22 cellular contexts compared by ENCODE assay signal in genomic region chr4:67929447-67929846, GRCh38. TPM values are rescaled to one million over a fixed set of nuclear protein-coding genes. Genes with fewer than 3 reads are reported as not detected.
DNase-seq lines count a peak whose midpoint lies in the region; ATAC-seq and TF ChIP-seq lines count a peak whose summit lies in the region.
"Had no signal": no experiment of that assay in that cellular context is flagged by ENCODE, and none has a peak within 500 bp of the region (broad histone marks: within the 10 kb centered on the region; RNA-seq: fewer than 3 reads in every experiment).

No MANE protein-coding gene starts in this region.

- no peak overlapping the region for H3K4me3 Mint-ChIP-seq in MCF 10A (ENCODE audit: unreplicated experiment)
- H3K4me3 Mint-ChIP-seq: naive thymus-derived CD8-positive, alpha-beta T cell; T-helper 1 cell treated with Interleukin-12 subunit alpha and Interleukin-12 subunit beta and Interleukin-4 antibody, amounts not matched to agents 30 μg/mL and 1 μg/mL, for 36 hours had no signal

- no TSS peak for BruUV-seq in MCF 10A (replicated peaks; lab: Mats Ljungman, UMichigan)

- TF ChIP-seq CTCF in MCF 10A (IDR thresholded peaks at IDR 0.05; ENCODE audit: unreplicated experiment) (no peak), breast epithelium (IDR thresholded peaks at IDR 0.05) (no peak), RWPE2 (IDR thresholded peaks at IDR 0.05; ENCODE audit: poor library complexity, severe bottlenecking) (no peak), fibroblast of pulmonary artery (IDR thresholded peaks at IDR 0.05; ENCODE audit: low read length, missing control alignments) (no peak), osteoblast (IDR thresholded peaks at IDR 0.05; ENCODE audit: extremely low read depth, low read depth, low read length) (no peak)

- H3K79me2 ChIP-seq in osteoblast (ENCODE audit: insufficient read depth, low read length): no peaks in the 10 kb centered on the region

- H3K9me3 Mint-ChIP-seq in MCF 10A (ENCODE audit: unreplicated experiment): no peaks in the 10 kb centered on the region

- CTCF ChIA-PET in MCF 10A (lab: Yijun Ruan, JAX): interaction anchor here (2.2 kb wide), 1 partner anchor 59 kb away, joined by 9 read pairs; no protein-coding TSS in a partner anchor

- H3K36me3 ChIP-seq in breast epithelium: no peaks in the 10 kb centered on the region
- H3K36me3 ChIP-seq in RWPE2 (ENCODE audit: low read depth): no peaks in the 10 kb centered on the region
- H3K36me3 ChIP-seq in osteoblast (ENCODE audit: insufficient read depth, low read length): no peaks in the 10 kb centered on the region
- H3K36me3 ChIP-seq: upper lobe of right lung had no signal

- no peaks in the 10 kb centered on the region for H3K27me3 ChIP-seq in breast epithelium
- H3K27me3 ChIP-seq in RWPE2 (ENCODE audit: insufficient read depth, poor library complexity, severe bottlenecking): no peaks in the 10 kb centered on the region
- no peaks in the 10 kb centered on the region for H3K27me3 ChIP-seq in osteoblast (ENCODE audit: insufficient read depth, low read length)
- H3K27me3 ChIP-seq: BLaER1 treated with 17β-estradiol and CSF1 and Interleukin-3, amounts not matched to agents 10 nM and 100 nM; upper lobe of right lung had no signal

- H3K27me3 Mint-ChIP-seq in MCF 10A (ENCODE audit: insufficient read depth, unreplicated experiment): no peaks in the 10 kb centered on the region

- H3K4me1 Mint-ChIP-seq in MCF 10A (ENCODE audit: insufficient read depth, unreplicated experiment): peaks cover 19% of the 10 kb centered on the region
- H3K4me1 Mint-ChIP-seq: naive thymus-derived CD8-positive, alpha-beta T cell had no signal

- H3K4me2 ChIP-seq in osteoblast (ENCODE audit: insufficient read depth, low read length): no peak overlapping the region

- DNase-seq in MCF 10A (ENCODE audit: unreplicated experiment) (peak; percentile 91), breast epithelium (ENCODE audit: low spot score in 2 of 2) (no peak), RWPE2 (ENCODE audit: low spot score) (no peak), fibroblast of pulmonary artery (ENCODE audit: low read depth) (peak; percentile 12), osteoblast (ENCODE audit: insufficient read length, low spot score, missing footprints) (no peak), AG20443 (ENCODE audit: low spot score) (no peak)
- DNase-seq: 8988T; effector memory CD4-positive, alpha-beta T cell; GDM1; KG1; naive thymus-derived CD8-positive, alpha-beta T cell; posterior cingulate gyrus; stimulated activated CD4-positive, alpha-beta T cell treated with anti-CD3 and anti-CD28 coated beads, Interleukin-4, amount 100 ng/mL, for 24 hours; upper lobe of right lung had no signal

- H3K9me3 ChIP-seq in breast epithelium (no peaks in the 10 kb centered on the region), RWPE2 (ENCODE audit: severe bottlenecking) (no peaks in the 10 kb centered on the region), osteoblast (ENCODE audit: low read depth, low read length) (no peaks in the 10 kb centered on the region)
- H3K9me3 ChIP-seq: upper lobe of right lung had no signal

- H3K4me1 ChIP-seq in breast epithelium (no peaks in the 10 kb centered on the region), RWPE2 (ENCODE audit: insufficient read depth, poor library complexity, severe bottlenecking) (peaks cover 26% of the 10 kb centered on the region), osteoblast (ENCODE audit: insufficient read depth, low read length) (no peaks in the 10 kb centered on the region)
- H3K4me1 ChIP-seq: upper lobe of right lung had no signal

- no peaks in the 10 kb centered on the region for H4K20me1 ChIP-seq in osteoblast (ENCODE audit: insufficient read depth, low read length)
- H4K20me1 ChIP-seq: BLaER1 treated with 17β-estradiol and CSF1 and Interleukin-3, amounts not matched to agents 10 nM and 100 nM had no signal

- no peak overlapping the region for H3K27ac Mint-ChIP-seq in MCF 10A (ENCODE audit: low read depth, unreplicated experiment)
- H3K27ac Mint-ChIP-seq: naive thymus-derived CD8-positive, alpha-beta T cell; T-helper 1 cell treated with Interleukin-12 subunit alpha and Interleukin-12 subunit beta and Interleukin-4 antibody, amounts not matched to agents 30 μg/mL and 1 μg/mL, for 36 hours had no signal

- no peak for TF ChIP-seq POLR2A in breast epithelium (IDR thresholded peaks at IDR 0.05)

- intact Hi-C loops in MCF 10A (cut with micrococcal nuclease) (no loop called here), breast epithelium (cut with DNase I; ENCODE audit: low total_unique reads) (no loop called here)

- ATAC-seq in RWPE2 (ENCODE audit: low read depth) (peak; percentile 88), HG03469 (IDR thresholded peaks at IDR 0.05; ENCODE audit: unreplicated experiment) (no peak), GM18517 (IDR thresholded peaks at IDR 0.05; ENCODE audit: unreplicated experiment) (no peak)
- ATAC-seq: naive thymus-derived CD8-positive, alpha-beta T cell; upper lobe of right lung had no signal

- POLR2A ChIA-PET in MCF 10A (lab: Yijun Ruan, JAX): interaction anchor here (0.6 to 1.1 kb wide), 3 partner anchors 33 to 229 kb away, joined by 3 to 5 read pairs (median 3); partner anchors contain the start of gene UBA6

- H3K4me3 ChIP-seq in breast epithelium: no peak overlapping the region
- no peak overlapping the region for H3K4me3 ChIP-seq in RWPE2 (ENCODE audit: severe bottlenecking)
- no peak overlapping the region for H3K4me3 ChIP-seq in fibroblast of pulmonary artery (replicated peaks; ENCODE audit: low read depth, low read length)
- no peak overlapping the region for H3K4me3 ChIP-seq in osteoblast (ENCODE audit: insufficient read depth, low read length)
- H3K4me3 ChIP-seq: BLaER1 treated with 17β-estradiol and CSF1 and Interleukin-3, amounts not matched to agents 10 nM and 100 nM; skin epidermis; upper lobe of right lung had no signal

- no peaks in the 10 kb centered on the region for H3K36me3 Mint-ChIP-seq in MCF 10A (ENCODE audit: insufficient read depth, unreplicated experiment)
- H3K36me3 Mint-ChIP-seq: naive thymus-derived CD8-positive, alpha-beta T cell had no signal

- H2AFZ ChIP-seq in osteoblast (ENCODE audit: low read length): no peak overlapping the region

- no peak overlapping the region for H3K27ac ChIP-seq in breast epithelium
- peak overlapping the region; percentile 37 for H3K27ac ChIP-seq in RWPE2 (ENCODE audit: poor library complexity, severe bottlenecking)
- H3K27ac ChIP-seq in osteoblast (ENCODE audit: low read depth, low read length): no peak overlapping the region
- H3K27ac ChIP-seq: skin epidermis, upper lobe of right lung, VCaP had no signal

RNA-seq across cellular contexts. Expression of gene TMPRSS11A, which starts 33.8 kb away (rescaled TPM):
- total RNA-seq in MCF 10A (2022): not detected in 2 replicates
- total RNA-seq in breast epithelium: not detected
- not detected in 2 replicates for total RNA-seq in osteoblast
- total RNA-seq: cerebellum; mesenteric fat pad; naive thymus-derived CD8-positive, alpha-beta T cell; upper lobe of right lung had no signal

RNA-seq across cellular contexts. Expression of gene TMPRSS11D, which starts 45.6 kb away (rescaled TPM):
- total RNA-seq in MCF 10A (2022) (not detected in 2 replicates), breast epithelium (not detected), osteoblast (not detected in 2 replicates)
- total RNA-seq: cerebellum; mesenteric fat pad; naive thymus-derived CD8-positive, alpha-beta T cell; upper lobe of right lung had no signal

Comparison
In these comparisons a context has a peak if more than half of its experiments do, and no peak if none do; other contexts are left out.
1. DNase-seq: peak in MCF 10A (single experiment) and fibroblast of pulmonary artery (single experiment); none in breast epithelium (0 of 2), RWPE2 (single experiment), osteoblast (single experiment) and AG20443 (single experiment).